In the genomic region with DNA sequence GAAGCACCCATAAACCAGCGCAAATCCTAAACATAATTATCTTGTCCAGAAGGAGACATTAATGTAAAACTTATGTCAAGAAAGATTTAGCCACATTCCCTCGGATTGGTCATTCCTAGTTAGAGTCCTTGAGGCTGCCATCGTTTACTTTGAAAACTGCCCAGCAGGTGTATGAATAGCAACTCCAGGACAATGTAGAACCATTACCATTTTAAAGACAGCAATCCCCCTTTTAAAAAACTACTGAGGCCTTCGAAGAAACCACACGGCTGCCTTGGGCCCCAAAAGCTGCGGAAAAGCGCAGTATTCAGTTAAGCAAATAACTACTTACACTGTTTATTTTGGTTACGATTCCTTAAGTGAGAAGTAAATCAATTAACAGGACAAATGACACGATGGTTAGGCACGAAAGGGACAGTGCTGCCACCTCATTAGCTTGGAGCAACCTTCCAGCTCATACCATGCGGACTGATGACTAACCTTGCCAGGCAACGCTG, we compare ENCODE assay signal across 8 cellular contexts. TPM values are rescaled to one million over a fixed set of nuclear protein-coding genes. Genes with fewer than 3 reads are reported as not detected.
DNase-seq lines count a peak whose midpoint lies in the region; ATAC-seq, FAIRE-seq and TF ChIP-seq lines count a peak whose summit lies in the region.

No MANE protein-coding gene starts in this region.

- H3K4me1 ChIP-seq in breast epithelium = no peaks in the 10 kb centered on the region
- peaks cover 12 to 24% of the 10 kb centered on the region in 2 donors for H3K4me1 ChIP-seq in thyroid gland

- no peak overlapping the region for H3K27ac Mint-ChIP-seq in activated CD4-positive, alpha-beta memory T cell treated with anti-CD3 and anti-CD28 coated beads, Interleukin-2, amount 10 ng/mL, durations not matched to agents 7 days and 5 days
- no peak overlapping the region for H3K27ac Mint-ChIP-seq in activated CD4-positive, alpha-beta memory T cell treated with anti-CD3 and anti-CD28 coated beads for 36 hours
- no peak overlapping the region for H3K27ac Mint-ChIP-seq in stimulated activated memory B cell treated with anti-CD40 and anti-IgM and Interleukin-4, amounts not matched to agents 10 μg/mL and 1 μg/mL and 100 μg/mL, for 72 hours

- peak; percentile 52 for ATAC-seq in left lobe of liver
- no peak for ATAC-seq in stimulated activated memory B cell treated with anti-CD40 and anti-IgM and Interleukin-4, amounts not matched to agents 10 μg/mL and 1 μg/mL and 100 μg/mL, for 72 hours

- H3K27me3 ChIP-seq in breast epithelium (no peaks in the 10 kb centered on the region), thyroid gland (no peaks in the 10 kb centered on the region)

- CTCF ChIA-PET in activated CD4-positive, alpha-beta memory T cell treated with anti-CD3 and anti-CD28 coated beads, Interleukin-2, amount 10 ng/mL, durations not matched to agents 7 days and 5 days (lab: Charles Lee) = no interaction called here
- CTCF ChIA-PET in activated CD4-positive, alpha-beta memory T cell treated with anti-CD3 and anti-CD28 coated beads for 36 hours (lab: Charles Lee) = no interaction called here

- H3K36me3 ChIP-seq in breast epithelium (no peaks in the 10 kb centered on the region), thyroid gland (no peaks in the 10 kb centered on the region)

- peak overlapping the region; percentile 73 to 88 (median 82) for H3K4me3 ChIP-seq in breast epithelium
- H3K4me3 ChIP-seq in thyroid gland (replicated peaks in 1 of 3) = peak overlapping the region; percentile 15 to 70 (median 45)

- peak overlapping the region; percentile 75 for H3K4me3 Mint-ChIP-seq in activated CD4-positive, alpha-beta memory T cell treated with anti-CD3 and anti-CD28 coated beads, Interleukin-2, amount 10 ng/mL, durations not matched to agents 7 days and 5 days
- H3K4me3 Mint-ChIP-seq in activated CD4-positive, alpha-beta memory T cell treated with anti-CD3 and anti-CD28 coated beads for 36 hours = no peak overlapping the region
- H3K4me3 Mint-ChIP-seq in stimulated activated memory B cell treated with anti-CD40 and anti-IgM and Interleukin-4, amounts not matched to agents 10 μg/mL and 1 μg/mL and 100 μg/mL, for 72 hours = no peak overlapping the region

- POLR2A ChIA-PET in activated CD4-positive, alpha-beta memory T cell treated with anti-CD3 and anti-CD28 coated beads, Interleukin-2, amount 10 ng/mL, durations not matched to agents 7 days and 5 days (lab: Charles Lee) = no interaction called here
- POLR2A ChIA-PET in activated CD4-positive, alpha-beta memory T cell treated with anti-CD3 and anti-CD28 coated beads for 36 hours (lab: Charles Lee) = no interaction called here

- H3K9me3 Mint-ChIP-seq in activated CD4-positive, alpha-beta memory T cell treated with anti-CD3 and anti-CD28 coated beads, Interleukin-2, amount 10 ng/mL, durations not matched to agents 7 days and 5 days = no peaks in the 10 kb centered on the region
- H3K9me3 Mint-ChIP-seq in activated CD4-positive, alpha-beta memory T cell treated with anti-CD3 and anti-CD28 coated beads for 36 hours = no peaks in the 10 kb centered on the region
- H3K9me3 Mint-ChIP-seq in stimulated activated memory B cell treated with anti-CD40 and anti-IgM and Interleukin-4, amounts not matched to agents 10 μg/mL and 1 μg/mL and 100 μg/mL, for 72 hours = no peaks in the 10 kb centered on the region

- WGBS in thyroid gland, 2 donors = 25 to 30% methylated on average over 12 of the region's 12 CpGs

- intact Hi-C loops in activated CD4-positive, alpha-beta memory T cell treated with anti-CD3 and anti-CD28 coated beads for 36 hours (cut with micrococcal nuclease) = loop anchor here (2.0 to 5.0 kb wide), 3 partner anchors 39 to 103 kb away; partner anchors contain the start of gene PAPSS1
- intact Hi-C loops in breast epithelium (cut with DNase I; ENCODE audit: low total_unique reads) (no loop called here), thyroid gland (cut with DNase I) (loop anchor here (10.0 kb wide), 1 partner anchor 71 kb away; no protein-coding TSS in a partner anchor)

- TF ChIP-seq POLR2A in breast epithelium (IDR thresholded peaks at IDR 0.05) (no peak), thyroid gland (IDR thresholded peaks at IDR 0.05) (no peak)

- no peaks in the 10 kb centered on the region for H3K9me3 ChIP-seq in breast epithelium
- H3K9me3 ChIP-seq in thyroid gland = no peaks in the 10 kb centered on the region

- H3K27me3 Mint-ChIP-seq in activated CD4-positive, alpha-beta memory T cell treated with anti-CD3 and anti-CD28 coated beads, Interleukin-2, amount 10 ng/mL, durations not matched to agents 7 days and 5 days = peaks cover 57% of the 10 kb centered on the region
- H3K27me3 Mint-ChIP-seq in activated CD4-positive, alpha-beta memory T cell treated with anti-CD3 and anti-CD28 coated beads for 36 hours = peaks cover 45% of the 10 kb centered on the region
- H3K27me3 Mint-ChIP-seq in stimulated activated memory B cell treated with anti-CD40 and anti-IgM and Interleukin-4, amounts not matched to agents 10 μg/mL and 1 μg/mL and 100 μg/mL, for 72 hours = peaks cover 43% of the 10 kb centered on the region

- peaks cover 16% of the 10 kb centered on the region for H3K4me1 Mint-ChIP-seq in activated CD4-positive, alpha-beta memory T cell treated with anti-CD3 and anti-CD28 coated beads, Interleukin-2, amount 10 ng/mL, durations not matched to agents 7 days and 5 days
- peaks cover 9% of the 10 kb centered on the region for H3K4me1 Mint-ChIP-seq in activated CD4-positive, alpha-beta memory T cell treated with anti-CD3 and anti-CD28 coated beads for 36 hours (ENCODE audit: low read depth)
- H3K4me1 Mint-ChIP-seq in stimulated activated memory B cell treated with anti-CD40 and anti-IgM and Interleukin-4, amounts not matched to agents 10 μg/mL and 1 μg/mL and 100 μg/mL, for 72 hours = peaks cover 22% of the 10 kb centered on the region

- no peaks in the 10 kb centered on the region for H3K36me3 Mint-ChIP-seq in activated CD4-positive, alpha-beta memory T cell treated with anti-CD3 and anti-CD28 coated beads, Interleukin-2, amount 10 ng/mL, durations not matched to agents 7 days and 5 days (ENCODE audit: low read depth)
- H3K36me3 Mint-ChIP-seq in activated CD4-positive, alpha-beta memory T cell treated with anti-CD3 and anti-CD28 coated beads for 36 hours = no peaks in the 10 kb centered on the region
- no peaks in the 10 kb centered on the region for H3K36me3 Mint-ChIP-seq in stimulated activated memory B cell treated with anti-CD40 and anti-IgM and Interleukin-4, amounts not matched to agents 10 μg/mL and 1 μg/mL and 100 μg/mL, for 72 hours

- TF ChIP-seq CTCF in breast epithelium (IDR thresholded peaks at IDR 0.05) = no peak
- TF ChIP-seq CTCF in thyroid gland (IDR thresholded peaks at IDR 0.05) = no peak

- H3K27ac ChIP-seq in breast epithelium (peak overlapping the region; percentile 96 to 98), thyroid gland (peak overlapping the region; percentile 94 to 96 (median 96))

- no peak for DNase-seq in activated CD4-positive, alpha-beta memory T cell treated with anti-CD3 and anti-CD28 coated beads, Interleukin-2, amount 10 ng/mL, durations not matched to agents 7 days and 5 days
- no peak for DNase-seq in activated CD4-positive, alpha-beta memory T cell treated with anti-CD3 and anti-CD28 coated beads for 36 hours
- DNase-seq in breast epithelium (ENCODE audit: low spot score in 2 of 2) (no peak), left lobe of liver (ENCODE audit: low spot score) (no peak), thyroid gland (no peak), HK-2 (ENCODE audit: unreplicated experiment) (no peak), urothelium cell line (ENCODE audit: low spot score) (no peak)

- no peak for FAIRE-seq in urothelium cell line (lab: Jason Lieb, UNC)

RNA-seq across cellular contexts. Expression of gene SGMS2, which starts 0.8 kb away (rescaled TPM):
- total RNA-seq in activated CD4-positive, alpha-beta memory T cell treated with anti-CD3 and anti-CD28 coated beads, Interleukin-2, amount 10 ng/mL, durations not matched to agents 7 days and 5 days = under 1 TPM; 0.10 to 0.48 TPM
- total RNA-seq in activated CD4-positive, alpha-beta memory T cell treated with anti-CD3 and anti-CD28 coated beads for 36 hours = under 1 TPM; 0.36 to 0.76 TPM
- 10 to 100 TPM; 47.2 to 76.7 (median 56.3) TPM for total RNA-seq in breast epithelium
- 15.6 TPM for total RNA-seq in left lobe of liver
- 100 to 1,000 TPM in 2 of 4 donors, 10 to 100 TPM in 2; 46.5 to 224 (median 120) TPM for total RNA-seq in thyroid gland
